11 cellular contexts compared by ENCODE assay signal in the genomic region with DNA sequence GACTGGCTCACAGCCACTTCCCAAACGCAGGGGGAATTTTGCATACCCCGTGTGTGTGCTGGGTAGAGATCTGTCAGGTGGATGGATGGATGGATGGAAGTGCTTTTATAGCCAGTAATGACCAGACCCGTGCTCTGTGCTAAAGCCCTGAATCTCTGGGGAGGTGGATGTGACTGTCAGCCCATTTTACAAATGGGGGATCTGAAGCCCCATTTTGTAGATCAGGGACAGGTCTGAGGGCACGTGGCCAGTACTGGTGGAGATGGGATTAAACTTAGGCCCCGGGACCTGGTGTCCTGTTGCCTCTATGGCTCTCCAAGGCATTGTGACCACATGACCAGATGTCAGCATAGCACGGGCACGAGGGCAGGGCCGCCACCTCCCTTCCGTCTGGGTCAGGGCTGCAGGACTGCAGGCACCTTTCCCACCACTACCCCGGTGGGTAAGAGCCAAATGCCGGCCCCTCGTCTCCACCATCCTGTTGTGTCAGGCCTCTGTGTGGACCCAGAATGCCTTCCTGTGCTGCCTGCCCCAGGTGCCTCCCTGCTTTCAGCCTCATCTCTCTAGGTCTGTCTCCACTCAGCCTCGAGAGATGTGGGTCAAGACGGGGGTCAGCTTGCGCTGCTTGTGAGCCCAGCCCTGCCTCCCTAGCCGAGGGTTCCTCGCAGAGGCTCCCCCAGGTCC. TPM values are rescaled to one million over a fixed set of nuclear protein-coding genes. Genes with fewer than 3 reads are reported as not detected.
DNase-seq lines count a peak whose midpoint lies in the region; ATAC-seq and TF ChIP-seq lines count a peak whose summit lies in the region.
"Had no signal": no experiment of that assay in that cellular context is flagged by ENCODE, and none has a peak within 500 bp of the region (broad histone marks: within the 10 kb centered on the region; RNA-seq: fewer than 3 reads in every experiment).

No MANE protein-coding gene starts in this region.

- H3K4me1 Mint-ChIP-seq in activated CD4-positive, alpha-beta memory T cell treated with anti-CD3 and anti-CD28 coated beads for 36 hours (ENCODE audit: low read depth) = peaks cover 11% of the 10 kb centered on the region
- peaks cover 11% of the 10 kb centered on the region for H3K4me1 Mint-ChIP-seq in activated CD4-positive, alpha-beta memory T cell treated with anti-CD3 and anti-CD28 coated beads, Interleukin-2, amount 10 ng/mL, durations not matched to agents 7 days and 5 days
- peaks cover 44% of the 10 kb centered on the region for H3K4me1 Mint-ChIP-seq in activated B cell treated with CpG ODN at 0.5 μM for 24 hours

- no peak for TF ChIP-seq POLR2A in suprapubic skin (IDR thresholded peaks at IDR 0.05)

- TF ChIP-seq EP300 in suprapubic skin (IDR thresholded peaks at IDR 0.05) = no peak

- H3K36me3 ChIP-seq in suprapubic skin = peaks cover 31% of the 10 kb centered on the region

- no peak for ATAC-seq in activated B cell treated with CpG ODN at 0.5 μM for 24 hours (ENCODE audit: low read depth)
- ATAC-seq in HG02610 (IDR thresholded peaks at IDR 0.05; ENCODE audit: unreplicated experiment) = no peak
- ATAC-seq in HG03025 (IDR thresholded peaks at IDR 0.05; ENCODE audit: low FRiP score, unreplicated experiment) = no peak

- no peaks in the 10 kb centered on the region for H3K36me3 Mint-ChIP-seq in activated CD4-positive, alpha-beta memory T cell treated with anti-CD3 and anti-CD28 coated beads for 36 hours
- no peaks in the 10 kb centered on the region for H3K36me3 Mint-ChIP-seq in activated CD4-positive, alpha-beta memory T cell treated with anti-CD3 and anti-CD28 coated beads, Interleukin-2, amount 10 ng/mL, durations not matched to agents 7 days and 5 days (ENCODE audit: low read depth)
- H3K36me3 Mint-ChIP-seq in activated B cell treated with CpG ODN at 0.5 μM for 24 hours (ENCODE audit: low read depth) = peaks cover 49% of the 10 kb centered on the region

- no peak overlapping the region for H3K27ac Mint-ChIP-seq in activated CD4-positive, alpha-beta memory T cell treated with anti-CD3 and anti-CD28 coated beads for 36 hours
- H3K27ac Mint-ChIP-seq in activated CD4-positive, alpha-beta memory T cell treated with anti-CD3 and anti-CD28 coated beads, Interleukin-2, amount 10 ng/mL, durations not matched to agents 7 days and 5 days = no peak overlapping the region
- peak overlapping the region; percentile 46 for H3K27ac Mint-ChIP-seq in activated B cell treated with CpG ODN at 0.5 μM for 24 hours
- H3K27ac Mint-ChIP-seq: dendritic cell treated with granulocyte-macrophage colony-stimulating factor and Interleukin-4, amounts not matched to agents 40 ng/mL and 50 ng/mL, for 4 days had no signal

- peaks cover 33% of the 10 kb centered on the region for H3K4me1 ChIP-seq in suprapubic skin

- no peak overlapping the region for H3K27ac ChIP-seq in suprapubic skin

- H3K27me3 ChIP-seq in suprapubic skin = no peaks in the 10 kb centered on the region
- H3K27me3 ChIP-seq: tibial nerve had no signal

- intact Hi-C loops in activated CD4-positive, alpha-beta memory T cell treated with anti-CD3 and anti-CD28 coated beads for 36 hours (cut with micrococcal nuclease) = loop anchor here (10.0 kb wide), 1 partner anchor 546 kb away; no protein-coding TSS in a partner anchor
- intact Hi-C loops in activated B cell treated with CpG ODN at 0.5 μM for 24 hours (cut with micrococcal nuclease) = no loop called here

- no peaks in the 10 kb centered on the region for H3K9me3 Mint-ChIP-seq in activated CD4-positive, alpha-beta memory T cell treated with anti-CD3 and anti-CD28 coated beads for 36 hours
- no peaks in the 10 kb centered on the region for H3K9me3 Mint-ChIP-seq in activated CD4-positive, alpha-beta memory T cell treated with anti-CD3 and anti-CD28 coated beads, Interleukin-2, amount 10 ng/mL, durations not matched to agents 7 days and 5 days
- no peaks in the 10 kb centered on the region for H3K9me3 Mint-ChIP-seq in activated B cell treated with CpG ODN at 0.5 μM for 24 hours
- H3K9me3 Mint-ChIP-seq: dendritic cell treated with granulocyte-macrophage colony-stimulating factor and Interleukin-4, amounts not matched to agents 40 ng/mL and 50 ng/mL, for 4 days had no signal

- CTCF ChIA-PET in activated CD4-positive, alpha-beta memory T cell treated with anti-CD3 and anti-CD28 coated beads for 36 hours (lab: Charles Lee) = no interaction called here
- CTCF ChIA-PET in activated CD4-positive, alpha-beta memory T cell treated with anti-CD3 and anti-CD28 coated beads, Interleukin-2, amount 10 ng/mL, durations not matched to agents 7 days and 5 days (lab: Charles Lee) = no interaction called here
- CTCF ChIA-PET in activated B cell treated with CpG ODN at 0.5 μM for 24 hours (lab: Charles Lee) = no interaction called here

- no peak overlapping the region for H3K4me3 Mint-ChIP-seq in activated CD4-positive, alpha-beta memory T cell treated with anti-CD3 and anti-CD28 coated beads for 36 hours
- H3K4me3 Mint-ChIP-seq in activated CD4-positive, alpha-beta memory T cell treated with anti-CD3 and anti-CD28 coated beads, Interleukin-2, amount 10 ng/mL, durations not matched to agents 7 days and 5 days = no peak overlapping the region
- no peak overlapping the region for H3K4me3 Mint-ChIP-seq in activated B cell treated with CpG ODN at 0.5 μM for 24 hours
- H3K4me3 Mint-ChIP-seq: dendritic cell treated with granulocyte-macrophage colony-stimulating factor and Interleukin-4, amounts not matched to agents 40 ng/mL and 50 ng/mL, for 4 days had no signal

- no peaks in the 10 kb centered on the region for H3K9me3 ChIP-seq in suprapubic skin
- H3K9me3 ChIP-seq: tibial nerve had no signal

- POLR2A ChIA-PET in activated CD4-positive, alpha-beta memory T cell treated with anti-CD3 and anti-CD28 coated beads for 36 hours (lab: Charles Lee) = no interaction called here
- POLR2A ChIA-PET in activated CD4-positive, alpha-beta memory T cell treated with anti-CD3 and anti-CD28 coated beads, Interleukin-2, amount 10 ng/mL, durations not matched to agents 7 days and 5 days (lab: Charles Lee) = no interaction called here
- POLR2A ChIA-PET in activated B cell treated with CpG ODN at 0.5 μM for 24 hours (lab: Charles Lee) = interaction anchor here (1.0 kb wide), 1 partner anchor 31 kb away, joined by 4 read pairs; no protein-coding TSS in a partner anchor

- TF ChIP-seq CTCF in activated B cell treated with CpG ODN at 0.5 μM for 24 hours (IDR thresholded peaks at IDR 0.05) (no peak), suprapubic skin (IDR thresholded peaks at IDR 0.05) (no peak)

- peak; percentile 7 for DNase-seq in activated CD4-positive, alpha-beta memory T cell treated with anti-CD3 and anti-CD28 coated beads for 36 hours
- DNase-seq in activated CD4-positive, alpha-beta memory T cell treated with anti-CD3 and anti-CD28 coated beads, Interleukin-2, amount 10 ng/mL, durations not matched to agents 7 days and 5 days = no peak
- DNase-seq in activated B cell treated with CpG ODN at 0.5 μM for 24 hours (no peak), iPS-NIHi11 (ENCODE audit: low spot score) (peak; percentile 5), suprapubic skin (ENCODE audit: low spot score in 2 of 2) (peak; percentile 55 to 71), cerebellar nuclear complex (lab: John Stamatoyannopoulos, UW) (no peak)
- DNase-seq: NCI-H2171 had no signal

- H3K4me3 ChIP-seq in suprapubic skin = no peak overlapping the region
- H3K4me3 ChIP-seq: tibial nerve had no signal

- H3K27me3 Mint-ChIP-seq in activated CD4-positive, alpha-beta memory T cell treated with anti-CD3 and anti-CD28 coated beads for 36 hours = no peaks in the 10 kb centered on the region
- peaks cover 2% of the 10 kb centered on the region for H3K27me3 Mint-ChIP-seq in activated CD4-positive, alpha-beta memory T cell treated with anti-CD3 and anti-CD28 coated beads, Interleukin-2, amount 10 ng/mL, durations not matched to agents 7 days and 5 days
- no peaks in the 10 kb centered on the region for H3K27me3 Mint-ChIP-seq in activated B cell treated with CpG ODN at 0.5 μM for 24 hours

- WGBS in suprapubic skin = 91% methylated on average over 17 of the region's 17 CpGs

RNA-seq across cellular contexts. Expression of a gene that starts 38.4 kb away (rescaled TPM):
- 1 to 10 TPM in 1 of 2 experiments, under 1 TPM in 1; 0.73 to 1.1 TPM for total RNA-seq in activated CD4-positive, alpha-beta memory T cell treated with anti-CD3 and anti-CD28 coated beads for 36 hours
- total RNA-seq in activated CD4-positive, alpha-beta memory T cell treated with anti-CD3 and anti-CD28 coated beads, Interleukin-2, amount 10 ng/mL, durations not matched to agents 7 days and 5 days = 10 to 100 TPM; 51.9 to 57.7 TPM
- total RNA-seq in activated B cell treated with CpG ODN at 0.5 μM for 24 hours (16.5 and 17.8 TPM in 2 replicates), suprapubic skin (under 1 TPM in 1 of 4 donors, not detected in 3; 0.80 TPM)

RNA-seq across cellular contexts. Expression of a gene that starts 51.2 kb away (rescaled TPM):
- total RNA-seq in activated CD4-positive, alpha-beta memory T cell treated with anti-CD3 and anti-CD28 coated beads for 36 hours = 1 to 10 TPM; 2.5 to 3.0 TPM
- total RNA-seq in activated CD4-positive, alpha-beta memory T cell treated with anti-CD3 and anti-CD28 coated beads, Interleukin-2, amount 10 ng/mL, durations not matched to agents 7 days and 5 days = 1 to 10 TPM in 1 of 2 experiments, under 1 TPM in 1; 0.76 to 1.3 TPM
- total RNA-seq in activated B cell treated with CpG ODN at 0.5 μM for 24 hours (33.1 and 34.8 TPM in 2 replicates), suprapubic skin (10 to 100 TPM in 3 of 4 donors, 1 to 10 TPM in 1; 9.5 to 20.4 (median 16.2) TPM)

Comparison
In these comparisons a context has a peak if more than half of its experiments do, and no peak if none do; other contexts are left out.
1. DNase-seq: peak in activated CD4-positive, alpha-beta memory T cell treated with anti-CD3 and anti-CD28 coated beads for 36 hours (single experiment), iPS-NIHi11 (single experiment) and suprapubic skin (2 of 2); none in activated CD4-positive, alpha-beta memory T cell treated with anti-CD3 and anti-CD28 coated beads, Interleukin-2, amount 10 ng/mL, durations not matched to agents 7 days and 5 days (single experiment), activated B cell treated with CpG ODN at 0.5 μM for 24 hours (single experiment) and cerebellar nuclear complex (0 of 2).